Comparison of ENCODE assay signal across 15 cellular contexts in genomic region chr17:28729950-28730330, GRCh38. TPM values are rescaled to one million over a fixed set of nuclear protein-coding genes. Genes with fewer than 3 reads are reported as not detected.
DNase-seq lines count a peak whose midpoint lies in the region; TF ChIP-seq lines count a peak whose summit lies in the region.
"Had no signal": no experiment of that assay in that cellular context is flagged by ENCODE, and none has a peak within 500 bp of the region (broad histone marks: within the 10 kb centered on the region; RNA-seq: fewer than 3 reads in every experiment).

No MANE protein-coding gene starts in this region.

- no peak for TF ChIP-seq CTCF in RWPE1 (conservative IDR thresholded peaks at IDR 0.05; ENCODE audit: low read depth)
- TF ChIP-seq CTCF in stomach (IDR thresholded peaks at IDR 0.05), result no peak

- no peaks in the 10 kb centered on the region for H3K9me3 Mint-ChIP-seq in activated naive CD4-positive, alpha-beta T cell treated with anti-CD3 and anti-CD28 coated beads for 36 hours
- no peaks in the 10 kb centered on the region for H3K9me3 Mint-ChIP-seq in activated naive CD4-positive, alpha-beta T cell treated with anti-CD3 and anti-CD28 coated beads, Interleukin-2, amount 10 ng/mL, durations not matched to agents 7 days and 5 days
- no peaks in the 10 kb centered on the region for H3K9me3 Mint-ChIP-seq in dendritic cell treated with granulocyte-macrophage colony-stimulating factor and Interleukin-4, amounts not matched to agents 40 ng/mL and 50 ng/mL, for 4 days
- H3K9me3 Mint-ChIP-seq: HFFc6 had no signal

- 67 to 83% (median 79%) methylated on average over 11 of the region's 11 CpGs for WGBS in stomach, 5 donors

- intact Hi-C loops in activated naive CD4-positive, alpha-beta T cell treated with anti-CD3 and anti-CD28 coated beads for 36 hours (cut with micrococcal nuclease), result loop anchor here (5.0 to 10.0 kb wide), 3 partner anchors 32 to 835 kb away; partner anchors contain the start of genes ABHD15, NUFIP2 and TP53I13
- intact Hi-C loops in dendritic cell treated with granulocyte-macrophage colony-stimulating factor and Interleukin-4, amounts not matched to agents 40 ng/mL and 50 ng/mL, for 4 days (cut with micrococcal nuclease), result loop anchor here (5.0 kb wide), 1 partner anchor 32 kb away; no protein-coding TSS in a partner anchor
- intact Hi-C loops in stomach (cut with DNase I; ENCODE audit: low total_unique reads), result no loop called here

- no peaks in the 10 kb centered on the region for H3K27me3 ChIP-seq in stomach

- H3K27ac ChIP-seq in RWPE1 (peak overlapping the region; percentile 99), stomach (peak overlapping the region in 4 of 5 donors; percentile 98 to 99 (median 99))
- H3K27ac ChIP-seq: HL-60 had no signal

- H3K4me3 ChIP-seq in stomach, result no peak overlapping the region

- peaks cover 10% of the 10 kb centered on the region for H3K36me3 Mint-ChIP-seq in activated naive CD4-positive, alpha-beta T cell treated with anti-CD3 and anti-CD28 coated beads for 36 hours (ENCODE audit: low read depth)
- peaks cover 8% of the 10 kb centered on the region for H3K36me3 Mint-ChIP-seq in activated naive CD4-positive, alpha-beta T cell treated with anti-CD3 and anti-CD28 coated beads, Interleukin-2, amount 10 ng/mL, durations not matched to agents 7 days and 5 days
- H3K36me3 Mint-ChIP-seq in dendritic cell treated with granulocyte-macrophage colony-stimulating factor and Interleukin-4, amounts not matched to agents 40 ng/mL and 50 ng/mL, for 4 days (ENCODE audit: low read depth), result peaks cover 11% of the 10 kb centered on the region

- POLR2A ChIA-PET in RWPE1 (lab: Yijun Ruan, JAX; ENCODE audit: low non-redundant PET), result interaction anchor here (0.7 kb wide), 1 partner anchor 202 kb away, joined by 7 read pairs; no protein-coding TSS in a partner anchor

- TF ChIP-seq POLR2A in stomach (IDR thresholded peaks at IDR 0.05), result no peak

- H3K36me3 ChIP-seq in stomach, result peaks cover 0 to 7% (median 3%) of the 10 kb centered on the region in 4 donors

- H3K9me3 ChIP-seq in stomach, result no peaks in the 10 kb centered on the region

- H3K27me3 Mint-ChIP-seq in activated naive CD4-positive, alpha-beta T cell treated with anti-CD3 and anti-CD28 coated beads for 36 hours (ENCODE audit: low read depth), result no peaks in the 10 kb centered on the region
- no peaks in the 10 kb centered on the region for H3K27me3 Mint-ChIP-seq in activated naive CD4-positive, alpha-beta T cell treated with anti-CD3 and anti-CD28 coated beads, Interleukin-2, amount 10 ng/mL, durations not matched to agents 7 days and 5 days
- peaks cover 2% of the 10 kb centered on the region for H3K27me3 Mint-ChIP-seq in dendritic cell treated with granulocyte-macrophage colony-stimulating factor and Interleukin-4, amounts not matched to agents 40 ng/mL and 50 ng/mL, for 4 days

- no peak for DNase-seq in activated naive CD4-positive, alpha-beta T cell treated with anti-CD3 and anti-CD28 coated beads for 36 hours
- no peak for DNase-seq in activated naive CD4-positive, alpha-beta T cell treated with anti-CD3 and anti-CD28 coated beads, Interleukin-2, amount 10 ng/mL, durations not matched to agents 7 days and 5 days
- DNase-seq in RWPE1 (ENCODE audit: low spot score) (no peak), stomach (no peak), DMS114 treated with DMSO at 0.1 percent for 48 hours (lab: John Stamatoyannopoulos, UW; ENCODE audit: unreplicated experiment) (no peak), NCI-H2171 treated with DMSO at 0.1 percent for 48 hours (lab: John Stamatoyannopoulos, UW) (no peak), H4 (ENCODE audit: low spot score) (no peak)
- DNase-seq: activated CD4-positive, CD25-positive, alpha-beta regulatory T cell treated with anti-CD3 and anti-CD28 coated beads, Interleukin-2, amount 50 U/mL, for 72 hours; HFFc6; KBM-7; NCI-H1092 treated with DMSO at 0.1 percent for 48 hours; NCI-H774; occipital lobe had no signal

- peaks cover 15% of the 10 kb centered on the region for H3K4me1 Mint-ChIP-seq in activated naive CD4-positive, alpha-beta T cell treated with anti-CD3 and anti-CD28 coated beads for 36 hours (ENCODE audit: low read depth)
- H3K4me1 Mint-ChIP-seq in activated naive CD4-positive, alpha-beta T cell treated with anti-CD3 and anti-CD28 coated beads, Interleukin-2, amount 10 ng/mL, durations not matched to agents 7 days and 5 days, result peaks cover 42% of the 10 kb centered on the region
- peaks cover 39% of the 10 kb centered on the region for H3K4me1 Mint-ChIP-seq in dendritic cell treated with granulocyte-macrophage colony-stimulating factor and Interleukin-4, amounts not matched to agents 40 ng/mL and 50 ng/mL, for 4 days (ENCODE audit: low read depth)

- CTCF ChIA-PET in activated naive CD4-positive, alpha-beta T cell treated with anti-CD3 and anti-CD28 coated beads for 36 hours (lab: Charles Lee), result interaction anchor here (1.2 to 3.9 kb wide), 2 partner anchors 22 to 165 kb away, joined by 7 to 30 read pairs; no protein-coding TSS in a partner anchor
- CTCF ChIA-PET in activated naive CD4-positive, alpha-beta T cell treated with anti-CD3 and anti-CD28 coated beads, Interleukin-2, amount 10 ng/mL, durations not matched to agents 7 days and 5 days (lab: Charles Lee), result interaction anchor here (17.3 kb wide), 1 partner anchor 18 kb away, joined by 415 read pairs; the partner anchor contains the start of gene TRAF4
- CTCF ChIA-PET in RWPE1 (lab: Yijun Ruan, JAX), result interaction anchor here (0.8 kb wide), 1 partner anchor 1724 kb away, joined by 3 read pairs; no protein-coding TSS in a partner anchor

- TF ChIP-seq EP300 in stomach (IDR thresholded peaks at IDR 0.05), result no peak

- peak overlapping the region; percentile 1 for H3K4me3 Mint-ChIP-seq in activated naive CD4-positive, alpha-beta T cell treated with anti-CD3 and anti-CD28 coated beads for 36 hours
- H3K4me3 Mint-ChIP-seq in activated naive CD4-positive, alpha-beta T cell treated with anti-CD3 and anti-CD28 coated beads, Interleukin-2, amount 10 ng/mL, durations not matched to agents 7 days and 5 days, result no peak overlapping the region
- H3K4me3 Mint-ChIP-seq in dendritic cell treated with granulocyte-macrophage colony-stimulating factor and Interleukin-4, amounts not matched to agents 40 ng/mL and 50 ng/mL, for 4 days, result no peak overlapping the region
- H3K4me3 Mint-ChIP-seq: HFFc6 had no signal

- peaks cover 25 to 42% (median 40%) of the 10 kb centered on the region in 4 donors for H3K4me1 ChIP-seq in stomach

- peak overlapping the region; percentile 32 for H3K27ac Mint-ChIP-seq in activated naive CD4-positive, alpha-beta T cell treated with anti-CD3 and anti-CD28 coated beads for 36 hours
- no peak overlapping the region for H3K27ac Mint-ChIP-seq in activated naive CD4-positive, alpha-beta T cell treated with anti-CD3 and anti-CD28 coated beads, Interleukin-2, amount 10 ng/mL, durations not matched to agents 7 days and 5 days
- peak overlapping the region; percentile 81 for H3K27ac Mint-ChIP-seq in dendritic cell treated with granulocyte-macrophage colony-stimulating factor and Interleukin-4, amounts not matched to agents 40 ng/mL and 50 ng/mL, for 4 days

RNA-seq across cellular contexts. Expression of gene NEK8, which starts 1.4 kb away (rescaled TPM):
- 1 to 10 TPM; 3.1 to 3.2 TPM for total RNA-seq in activated naive CD4-positive, alpha-beta T cell treated with anti-CD3 and anti-CD28 coated beads for 36 hours
- total RNA-seq in stomach, result 10 to 100 TPM in 1 of 5 donors, 1 to 10 TPM in 3, not detected in 1; 2.8 to 17.8 (median 7.5) TPM
- polyA plus RNA-seq in stomach, result 1 to 10 TPM; 2.8 to 3.4 (median 3.1) TPM
- 1.4 and 3.1 TPM in 2 replicates for total RNA-seq in H4 (2014; rRNA removed; shearing (Covaris generic))

RNA-seq across cellular contexts. Expression of gene TLCD1, which starts 3.9 kb away (rescaled TPM):
- total RNA-seq in activated naive CD4-positive, alpha-beta T cell treated with anti-CD3 and anti-CD28 coated beads for 36 hours, result 1 to 10 TPM; 4.0 to 4.6 TPM
- total RNA-seq in stomach, result 10 to 100 TPM in 2 of 5 donors, 1 to 10 TPM in 1, not detected in 2; 2.6 to 21.0 (median 11.7) TPM
- 10 to 100 TPM in 1 of 3 donors, 1 to 10 TPM in 2; 6.3 to 13.0 (median 8.2) TPM for polyA plus RNA-seq in stomach
- 21.0 and 34.2 TPM in 2 replicates for total RNA-seq in H4 (2014; rRNA removed; shearing (Covaris generic))
- total RNA-seq: occipital lobe had no signal

RNA-seq across cellular contexts. Expression of gene RPL23A, which starts 10.2 kb away (rescaled TPM):
- total RNA-seq in activated naive CD4-positive, alpha-beta T cell treated with anti-CD3 and anti-CD28 coated beads for 36 hours, result 1,000 to 10,000 TPM; 2,756 to 2,921 TPM
- total RNA-seq in stomach, result 1,000 to 10,000 TPM in 1 of 5 donors, 100 to 1,000 TPM in 4; 221 to 1,205 (median 504) TPM
- polyA plus RNA-seq in stomach, result 1,000 to 10,000 TPM; 1,260 to 1,750 (median 1,417) TPM
- 957 and 967 TPM in 2 replicates for total RNA-seq in H4 (2014; rRNA removed; shearing (Covaris generic))

RNA-seq across cellular contexts. Expression of gene RAB34, which starts 12.3 kb away (rescaled TPM):
- total RNA-seq in activated naive CD4-positive, alpha-beta T cell treated with anti-CD3 and anti-CD28 coated beads for 36 hours, result 10 to 100 TPM; 10.2 to 12.3 TPM
- total RNA-seq in stomach, result 100 to 1,000 TPM in 1 of 5 donors, 10 to 100 TPM in 4; 35.6 to 101 (median 95.5) TPM
- polyA plus RNA-seq in stomach, result 10 to 100 TPM; 53.1 to 80.1 (median 70.6) TPM
- 233 and 275 TPM in 2 replicates for total RNA-seq in H4 (2014; rRNA removed; shearing (Covaris generic))

RNA-seq across cellular contexts. Expression of gene TRAF4, which starts 13.9 kb away (rescaled TPM):
- 10 to 100 TPM; 75.9 to 80.4 TPM for total RNA-seq in activated naive CD4-positive, alpha-beta T cell treated with anti-CD3 and anti-CD28 coated beads for 36 hours
- total RNA-seq in stomach, result 100 to 1,000 TPM in 3 of 5 donors, 10 to 100 TPM in 2; 29.0 to 383 (median 151) TPM
- 10 to 100 TPM; 33.3 to 38.2 (median 34.4) TPM for polyA plus RNA-seq in stomach
- total RNA-seq in H4 (2014; rRNA removed; shearing (Covaris generic)), result 27.7 and 40.5 TPM in 2 replicates
